19 cellular contexts compared by ENCODE assay signal in the genomic region with DNA sequence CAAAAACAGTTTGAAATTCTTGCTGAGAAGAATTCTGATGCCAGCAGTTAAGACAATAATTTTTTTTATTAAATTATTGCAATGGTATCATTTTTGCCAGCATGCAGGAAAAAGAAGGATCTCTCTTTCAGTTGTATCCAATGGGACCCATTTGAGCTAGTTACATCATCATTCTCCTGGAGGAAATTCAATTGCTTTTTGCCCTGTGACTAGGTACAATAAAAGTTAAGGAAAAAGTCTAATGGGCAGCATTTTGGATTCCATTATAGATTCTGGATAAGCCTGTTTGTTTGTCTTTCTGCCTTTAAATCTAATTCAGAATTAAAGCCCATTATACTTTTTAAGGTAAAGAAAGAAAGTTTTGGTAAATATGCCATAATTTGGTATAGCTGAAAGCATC.
"Had no signal": no experiment of that assay in that cellular context is flagged by ENCODE, and none has a peak within 500 bp of the region (broad histone marks: within the 10 kb centered on the region; RNA-seq: fewer than 3 reads in every experiment).

No MANE protein-coding gene starts in this region.

- H3K9ac ChIP-seq: KMS-11 had no signal

- H3K4me2 ChIP-seq: KMS-11 had no signal

- H3K27ac ChIP-seq: KMS-11 had no signal

- DNase-seq: IMR-90, Kasumi-1, MM.1S, NCI-H1092 treated with DMSO at 0.1 percent for 48 hours, NCI-H1436, NCI-H187, NCI-H2029, NCI-H2081 treated with DMSO at 0.1 percent for 48 hours, NCI-H2171, NCI-H226, NCI-H446, NCI-H510A, NCI-H524 treated with DMSO at 0.1 percent for 48 hours, NCI-H69, NCI-H774, Right ventricle myocardium superior, RPMI8226 had no signal

- FAIRE-seq: RCC 7860 had no signal
